In genomic region chr10:6782378-6782777, GRCh38 we compare ENCODE assay signal across 30 cellular contexts.
"Had no signal": no experiment of that assay in that cellular context is flagged by ENCODE, and none has a peak within 500 bp of the region (broad histone marks: within the 10 kb centered on the region; RNA-seq: fewer than 3 reads in every experiment).

No MANE protein-coding gene starts in this region.

- H3K36me3 Mint-ChIP-seq: activated CD4-positive, alpha-beta memory T cell treated with anti-CD3 and anti-CD28 coated beads for 36 hours; activated naive CD4-positive, alpha-beta T cell treated with anti-CD3 and anti-CD28 coated beads, Interleukin-2, amount 50 U/mL, for 72 hours; brain had no signal

- H3K4me3 Mint-ChIP-seq: activated CD4-positive, alpha-beta memory T cell treated with anti-CD3 and anti-CD28 coated beads for 36 hours; activated CD4-positive, alpha-beta T cell treated with anti-CD3 and anti-CD28 coated beads, Interleukin-2, amount 10 ng/mL, durations not matched to agents 7 days and 5 days; activated T-cell treated with anti-CD3 and anti-CD28 coated beads, Interleukin-2, amount 50 U/mL, for 4 hours; brain; T-helper 1 cell treated with Interleukin-12 subunit alpha and Interleukin-12 subunit beta and Interleukin-4 antibody, amounts not matched to agents 30 μg/mL and 1 μg/mL, for 36 hours had no signal

- ATAC-seq: activated naive CD4-positive, alpha-beta T cell treated with anti-CD3 and anti-CD28 coated beads, Interleukin-2, amount 50 U/mL, for 72 hours; activated T-cell treated with anti-CD3 and anti-CD28 coated beads, Interleukin-2, amount 50 U/mL, for 4 hours; Panc1 had no signal

- H3K4me1 ChIP-seq: SJCRH30 had no signal

- H3K27ac Mint-ChIP-seq: activated CD4-positive, alpha-beta memory T cell treated with anti-CD3 and anti-CD28 coated beads for 36 hours; activated CD4-positive, alpha-beta T cell treated with anti-CD3 and anti-CD28 coated beads, Interleukin-2, amount 10 ng/mL, durations not matched to agents 7 days and 5 days; activated naive CD4-positive, alpha-beta T cell treated with anti-CD3 and anti-CD28 coated beads, Interleukin-2, amount 50 U/mL, for 72 hours; brain; T-helper 1 cell treated with Interleukin-12 subunit alpha and Interleukin-12 subunit beta and Interleukin-4 antibody, amounts not matched to agents 30 μg/mL and 1 μg/mL, for 36 hours had no signal

- H3K4me1 Mint-ChIP-seq: activated CD4-positive, alpha-beta T cell treated with anti-CD3 and anti-CD28 coated beads, Interleukin-2, amount 10 ng/mL, durations not matched to agents 7 days and 5 days; brain had no signal

- FAIRE-seq: astrocyte had no signal

- DNase-seq: activated CD4-positive, alpha-beta memory T cell treated with anti-CD3 and anti-CD28 coated beads for 36 hours; activated CD4-positive, alpha-beta T cell treated with anti-CD3 and anti-CD28 coated beads, Interleukin-2, amount 10 ng/mL, durations not matched to agents 7 days and 5 days; activated CD4-positive, CD25-positive, alpha-beta regulatory T cell treated with anti-CD3 and anti-CD28 coated beads, Interleukin-2, amount 50 U/mL, for 72 hours; activated CD8-positive, alpha-beta memory T cell treated with anti-CD3 and anti-CD28 coated beads for 24 hours; activated effector memory CD4-positive, alpha-beta T cell treated with anti-CD3 and anti-CD28 coated beads, Interleukin-2, amount 50 U/mL, for 16 hours; activated naive CD4-positive, alpha-beta T cell treated with Interleukin-2 at 50 U/mL for 16 hours; activated T-cell treated with anti-CD3 and anti-CD28 coated beads, Interleukin-2, amount 50 U/mL, for 4 hours; amygdala; KG1; NCI-H1092; NCI-H1417; NCI-H1694; NCI-H2029; NCI-H2107; NCI-H2171 treated with DMSO at 0.1 percent for 48 hours; NCI-H345; NCI-H510A; NCI-H69; NK-92 treated with Interleukin-12 subunit alpha and Interleukin-12 subunit beta, amount 100 ng/mL, for 24 hours; OCI-M1; Right ventricle myocardium superior; RPMI8226; SJCRH30; SK-N-SH had no signal

- H3K9me3 ChIP-seq: SJCRH30, SK-N-SH had no signal

- H3K9ac ChIP-seq: SK-N-SH had no signal

- H3K27ac ChIP-seq: cardiac muscle cell, SJCRH30 had no signal

- H3K4me2 ChIP-seq: SK-N-SH had no signal

- H3K9me3 Mint-ChIP-seq: activated CD4-positive, alpha-beta memory T cell treated with anti-CD3 and anti-CD28 coated beads for 36 hours; activated CD4-positive, alpha-beta T cell treated with anti-CD3 and anti-CD28 coated beads, Interleukin-2, amount 10 ng/mL, durations not matched to agents 7 days and 5 days; activated naive CD4-positive, alpha-beta T cell treated with anti-CD3 and anti-CD28 coated beads, Interleukin-2, amount 50 U/mL, for 72 hours; activated T-cell treated with anti-CD3 and anti-CD28 coated beads, Interleukin-2, amount 50 U/mL, for 4 hours; T-helper 1 cell treated with Interleukin-12 subunit alpha and Interleukin-12 subunit beta and Interleukin-4 antibody, amounts not matched to agents 30 μg/mL and 1 μg/mL, for 36 hours had no signal

- H3K4me3 ChIP-seq: cardiac muscle cell, SJCRH30 had no signal

- H3K27me3 ChIP-seq: SJCRH30 had no signal

- H3K36me3 ChIP-seq: cardiac muscle cell, SJCRH30 had no signal
